In the genomic region with DNA sequence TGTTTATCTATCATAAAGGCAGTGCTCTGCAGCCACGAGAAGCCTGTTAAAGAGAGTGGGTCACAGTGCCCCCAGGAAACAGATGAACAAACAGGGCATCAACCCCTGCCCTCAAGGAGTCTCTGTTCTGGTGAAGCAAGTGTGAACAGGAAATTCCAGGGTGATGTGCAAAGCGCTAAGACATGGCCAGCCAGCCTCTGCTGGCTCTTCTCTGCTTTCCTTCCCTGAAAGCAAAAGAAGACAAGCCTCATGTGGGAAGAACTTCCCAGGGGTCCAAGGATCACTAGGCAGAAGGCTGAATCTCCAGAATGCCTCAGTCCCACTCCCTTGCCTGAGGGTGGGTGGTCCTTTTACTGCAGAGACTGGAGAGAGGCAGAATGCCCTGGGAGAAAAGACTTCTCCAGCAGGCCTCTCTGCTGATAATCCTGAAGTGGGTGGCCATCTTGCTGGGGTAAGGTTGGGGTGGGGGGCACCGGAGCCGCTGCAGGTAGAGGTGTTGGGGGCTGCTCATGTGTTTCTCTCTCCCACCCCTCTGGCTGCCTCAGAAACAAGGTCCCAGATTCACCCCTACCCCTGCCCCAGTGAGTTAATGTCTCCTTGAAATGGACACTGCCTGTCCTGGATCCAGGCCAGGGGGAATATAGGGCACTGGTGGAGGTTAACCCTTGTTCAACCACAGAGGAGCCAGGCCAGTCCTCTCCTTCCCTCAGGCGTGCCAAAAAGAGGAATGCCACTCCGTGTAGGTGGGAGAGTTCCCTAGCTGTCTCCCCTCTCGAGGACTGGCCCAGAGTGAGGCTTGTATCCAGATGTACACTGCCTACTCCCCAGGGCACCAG, we compare ENCODE assay signal across 15 cellular contexts. TPM values are rescaled to one million over a fixed set of nuclear protein-coding genes. Genes with fewer than 3 reads are reported as not detected.
DNase-seq lines count a peak whose midpoint lies in the region; ATAC-seq, FAIRE-seq and TF ChIP-seq lines count a peak whose summit lies in the region.
"Had no signal": no experiment of that assay in that cellular context is flagged by ENCODE, and none has a peak within 500 bp of the region (broad histone marks: within the 10 kb centered on the region; RNA-seq: fewer than 3 reads in every experiment).

No MANE protein-coding gene starts in this region.

- no TSS peak for BruUV-seq in endothelial cell of umbilical vein (replicated peaks; lab: Mats Ljungman, UMichigan)

- H3K36me3 ChIP-seq in endothelial cell of umbilical vein (ENCODE audit: control insufficient read depth in 2 of 2, extremely low read depth in 1 of 2, insufficient read depth in 2 of 2, low read length in 2 of 2) (no peaks in the 10 kb centered on the region), lower lobe of right lung (no peaks in the 10 kb centered on the region)
- H3K36me3 ChIP-seq: left lung, pancreas had no signal

- FAIRE-seq in endothelial cell of umbilical vein (lab: Jason Lieb, UNC) = peak; percentile 87
- FAIRE-seq: pancreas, TTC549 had no signal

- no peaks in the 10 kb centered on the region for H3K27me3 Mint-ChIP-seq in activated naive CD4-positive, alpha-beta T cell treated with anti-CD3 and anti-CD28 coated beads for 36 hours (ENCODE audit: low read depth)

- CTCF ChIA-PET in activated naive CD4-positive, alpha-beta T cell treated with anti-CD3 and anti-CD28 coated beads for 36 hours (lab: Charles Lee) = interaction anchor here (0.6 to 4.8 kb wide), 4 partner anchors 10 to 509 kb away, joined by 3 to 91 read pairs (median 4); no protein-coding TSS in a partner anchor
- CTCF ChIA-PET in RWPE1 (lab: Yijun Ruan, JAX) (interaction anchor here (1.0 to 5.4 kb wide), 5 partner anchors 14 to 225 kb away, joined by 3 to 45 read pairs (median 5); no protein-coding TSS in a partner anchor), endothelial cell of umbilical vein (lab: Charles Lee) (interaction anchor here (4.8 to 9.2 kb wide), 3 partner anchors 16 to 22 kb away, joined by 50 to 152 read pairs (median 120); no protein-coding TSS in a partner anchor)

- H3K9me3 ChIP-seq in endothelial cell of umbilical vein (replicated peaks; ENCODE audit: control insufficient read depth, insufficient read depth, low read length) (no peaks in the 10 kb centered on the region), lower lobe of right lung (no peaks in the 10 kb centered on the region)
- H3K9me3 ChIP-seq: left lung, pancreas had no signal

- no peak for ATAC-seq in stimulated activated effector memory CD8-positive, alpha-beta T cell treated with anti-CD3 and anti-CD28 coated beads, Interleukin-12 subunit alpha, Interleukin-12 subunit beta, amount 100 ng/mL, for 72 hours
- ATAC-seq in lower lobe of right lung (no peak), HG03457 (IDR thresholded peaks at IDR 0.05; ENCODE audit: unreplicated experiment) (no peak)
- ATAC-seq: left lung, pancreas had no signal

- TF ChIP-seq CTCF in RWPE1 (conservative IDR thresholded peaks at IDR 0.05; ENCODE audit: low read depth) = no peak
- no peak for TF ChIP-seq CTCF in endothelial cell of umbilical vein (IDR thresholded peaks at IDR 0.05; ENCODE audit: extremely low read depth in 1 of 2, insufficient read depth in 1 of 2, low read depth in 1 of 2, low read length in 2 of 2)
- TF ChIP-seq CTCF in lower lobe of right lung (IDR thresholded peaks at IDR 0.05) = no peak

- no peak overlapping the region for H3K9ac ChIP-seq in endothelial cell of umbilical vein (replicated peaks; ENCODE audit: extremely low read depth, insufficient read depth, low read length)

- peak overlapping the region; percentile 73 for H3K4me3 Mint-ChIP-seq in activated naive CD4-positive, alpha-beta T cell treated with anti-CD3 and anti-CD28 coated beads for 36 hours
- peak overlapping the region; percentile 80 for H3K4me3 Mint-ChIP-seq in stimulated activated effector memory CD8-positive, alpha-beta T cell treated with anti-CD3 and anti-CD28 coated beads, Interleukin-12 subunit alpha, Interleukin-12 subunit beta, amount 100 ng/mL, for 72 hours

- no peak overlapping the region for H2AFZ ChIP-seq in endothelial cell of umbilical vein (ENCODE audit: low read depth, low read length)

- no peak overlapping the region for H3K4me2 ChIP-seq in endothelial cell of umbilical vein (ENCODE audit: insufficient read depth, low read length)

- peak overlapping the region; percentile 99 for H3K27ac ChIP-seq in RWPE1
- peak overlapping the region; percentile 24 for H3K27ac ChIP-seq in endothelial cell of umbilical vein (ENCODE audit: insufficient read depth, low read depth, low read length)
- H3K27ac ChIP-seq in lower lobe of right lung = no peak overlapping the region
- H3K27ac ChIP-seq: left lung, pancreas had no signal

- peaks cover 34% of the 10 kb centered on the region for H3K4me1 Mint-ChIP-seq in activated naive CD4-positive, alpha-beta T cell treated with anti-CD3 and anti-CD28 coated beads for 36 hours (ENCODE audit: low read depth)
- H3K4me1 Mint-ChIP-seq in stimulated activated effector memory CD8-positive, alpha-beta T cell treated with anti-CD3 and anti-CD28 coated beads, Interleukin-12 subunit alpha, Interleukin-12 subunit beta, amount 100 ng/mL, for 72 hours = peaks cover 42% of the 10 kb centered on the region

- no peaks in the 10 kb centered on the region for H3K9me1 ChIP-seq in endothelial cell of umbilical vein (replicated peaks; ENCODE audit: control insufficient read depth, extremely low read depth, insufficient read depth, low read length)

- no peak for DNase-seq in activated naive CD4-positive, alpha-beta T cell treated with anti-CD3 and anti-CD28 coated beads for 36 hours
- DNase-seq in activated naive CD4-positive, alpha-beta T cell treated with anti-CD3 and anti-CD28 coated beads, Interleukin-2, amount 50 U/mL, for 16 hours = no peak
- DNase-seq in RWPE1 (ENCODE audit: low spot score) (no peak), endothelial cell of umbilical vein (ENCODE audit: low read depth, low spot score) (no peak), T-helper 9 cell (no peak), lower lobe of right lung (no peak)
- no peak for DNase-seq in stimulated activated effector memory CD8-positive, alpha-beta T cell treated with anti-CD3 and anti-CD28 coated beads, Interleukin-12 subunit alpha, Interleukin-12 subunit beta, amount 100 ng/mL, for 72 hours (ENCODE audit: low spot score in 2 of 2)
- DNase-seq: effector memory CD4-positive, alpha-beta T cell; H7; NCI-H1092 treated with DMSO at 0.1 percent for 48 hours; NCI-H446 treated with DMSO at 0.1 percent for 48 hours had no signal

- POLR2A ChIA-PET in RWPE1 (lab: Yijun Ruan, JAX; ENCODE audit: low non-redundant PET) (no interaction called here), endothelial cell of umbilical vein (lab: Charles Lee) (no interaction called here)

- dilution Hi-C loops in endothelial cell of umbilical vein (cut with MboI; ENCODE audit: extremely low pct_ligation_motif_present, low sequenced_read_pairs) = no loop called here

- H3K27ac Mint-ChIP-seq in activated naive CD4-positive, alpha-beta T cell treated with anti-CD3 and anti-CD28 coated beads for 36 hours = no peak overlapping the region
- no peak overlapping the region for H3K27ac Mint-ChIP-seq in stimulated activated effector memory CD8-positive, alpha-beta T cell treated with anti-CD3 and anti-CD28 coated beads, Interleukin-12 subunit alpha, Interleukin-12 subunit beta, amount 100 ng/mL, for 72 hours

- H3K9me3 Mint-ChIP-seq in activated naive CD4-positive, alpha-beta T cell treated with anti-CD3 and anti-CD28 coated beads for 36 hours = no peaks in the 10 kb centered on the region
- no peaks in the 10 kb centered on the region for H3K9me3 Mint-ChIP-seq in stimulated activated effector memory CD8-positive, alpha-beta T cell treated with anti-CD3 and anti-CD28 coated beads, Interleukin-12 subunit alpha, Interleukin-12 subunit beta, amount 100 ng/mL, for 72 hours

- TF ChIP-seq POLR2A in endothelial cell of umbilical vein (IDR thresholded peaks at IDR 0.05; ENCODE audit: low read depth, low read length) = no peak

- H3K27me3 ChIP-seq in endothelial cell of umbilical vein (ENCODE audit: control insufficient read depth in 2 of 2, insufficient read depth in 2 of 2, low read length in 2 of 2) = no peaks in the 10 kb centered on the region
- no peaks in the 10 kb centered on the region for H3K27me3 ChIP-seq in lower lobe of right lung (ENCODE audit: low read depth)
- H3K27me3 ChIP-seq: pancreas had no signal

- peaks cover 10% of the 10 kb centered on the region for H3K79me2 ChIP-seq in endothelial cell of umbilical vein (ENCODE audit: control insufficient read depth, insufficient read depth, low read length)

- H3K4me1 ChIP-seq in endothelial cell of umbilical vein (ENCODE audit: control insufficient read depth, extremely low read depth, insufficient read depth, low read length) (peaks cover 35% of the 10 kb centered on the region), lower lobe of right lung (peaks cover 32% of the 10 kb centered on the region)

- H3K4me3 ChIP-seq in endothelial cell of umbilical vein (replicated peaks in 1 of 3; ENCODE audit: insufficient read depth in 1 of 3, low read depth in 1 of 3, low read length in 3 of 3) (no peak overlapping the region), lower lobe of right lung (no peak overlapping the region)
- H3K4me3 ChIP-seq: left lung, pancreas had no signal

- H4K20me1 ChIP-seq in endothelial cell of umbilical vein (replicated peaks; ENCODE audit: control insufficient read depth, extremely low read depth, insufficient read depth, low read length) = no peaks in the 10 kb centered on the region

- H3K36me3 Mint-ChIP-seq in activated naive CD4-positive, alpha-beta T cell treated with anti-CD3 and anti-CD28 coated beads for 36 hours (ENCODE audit: low read depth) = no peaks in the 10 kb centered on the region
- H3K36me3 Mint-ChIP-seq in stimulated activated effector memory CD8-positive, alpha-beta T cell treated with anti-CD3 and anti-CD28 coated beads, Interleukin-12 subunit alpha, Interleukin-12 subunit beta, amount 100 ng/mL, for 72 hours = no peaks in the 10 kb centered on the region

- intact Hi-C loops in activated naive CD4-positive, alpha-beta T cell treated with anti-CD3 and anti-CD28 coated beads for 36 hours (cut with micrococcal nuclease) = no loop called here
- intact Hi-C loops in endothelial cell of umbilical vein (cut with micrococcal nuclease) = no loop called here
- intact Hi-C loops in lower lobe of right lung (cut with DNase I) = no loop called here

RNA-seq across cellular contexts. Expression of a gene that starts 2.4 kb away (rescaled TPM):
- total RNA-seq in activated naive CD4-positive, alpha-beta T cell treated with anti-CD3 and anti-CD28 coated beads for 36 hours = 10 to 100 TPM; 14.1 to 14.6 TPM
- 21.1 and 22.8 TPM in 2 replicates for total RNA-seq in endothelial cell of umbilical vein
- 23.2 and 26.7 TPM in 2 replicates for polyA plus RNA-seq in endothelial cell of umbilical vein
- 10.5 and 15.8 TPM in 2 replicates for polyA plus RNA-seq in endothelial cell of umbilical vein (2011; cell fraction: cytosol; rRNA removed)
- 92.5 and 94.8 TPM in 2 replicates for polyA plus RNA-seq in endothelial cell of umbilical vein (2011; cell fraction: nucleus; rRNA removed)
- polyA plus RNA-seq in endothelial cell of umbilical vein (2012) = 25.3 and 34.7 TPM in 2 replicates
- polyA minus RNA-seq in endothelial cell of umbilical vein = 15.5 and 20.3 TPM in 2 replicates
- 21.3 TPM for polyA minus RNA-seq in endothelial cell of umbilical vein (2011; cell fraction: cytosol; rRNA and poly(A)+ RNA removed)
- 17.8 and 28.5 TPM in 2 replicates for polyA minus RNA-seq in endothelial cell of umbilical vein (2011; cell fraction: nucleus; rRNA and poly(A)+ RNA removed)
- total RNA-seq in lower lobe of right lung = 6.6 TPM

RNA-seq across cellular contexts. Expression of a gene that starts 5.9 kb away (rescaled TPM):
- total RNA-seq in activated naive CD4-positive, alpha-beta T cell treated with anti-CD3 and anti-CD28 coated beads for 36 hours = 10 to 100 TPM; 35.5 to 37.5 TPM
- total RNA-seq in endothelial cell of umbilical vein (82.0 and 92.5 TPM in 2 replicates), lower lobe of right lung (53.1 TPM)
- 75.5 and 97.5 TPM in 2 replicates for polyA plus RNA-seq in endothelial cell of umbilical vein
- polyA plus RNA-seq in endothelial cell of umbilical vein (2011; cell fraction: cytosol; rRNA removed) = 74.6 and 75.7 TPM in 2 replicates
- polyA plus RNA-seq in endothelial cell of umbilical vein (2011; cell fraction: nucleus; rRNA removed) = 118 and 146 TPM in 2 replicates
- 63.1 and 66.3 TPM in 2 replicates for polyA plus RNA-seq in endothelial cell of umbilical vein (2012)
- polyA minus RNA-seq in endothelial cell of umbilical vein = 63.9 and 96.6 TPM in 2 replicates
- 44.4 TPM for polyA minus RNA-seq in endothelial cell of umbilical vein (2011; cell fraction: cytosol; rRNA and poly(A)+ RNA removed)
- 40.9 and 60.4 TPM in 2 replicates for polyA minus RNA-seq in endothelial cell of umbilical vein (2011; cell fraction: nucleus; rRNA and poly(A)+ RNA removed)

RNA-seq across cellular contexts. Expression of a gene that starts 26.8 kb away (rescaled TPM):
- total RNA-seq in activated naive CD4-positive, alpha-beta T cell treated with anti-CD3 and anti-CD28 coated beads for 36 hours = 10 to 100 TPM; 30.9 to 37.2 TPM
- total RNA-seq in endothelial cell of umbilical vein (33.8 and 41.1 TPM in 2 replicates), lower lobe of right lung (62.7 TPM)
- polyA plus RNA-seq in endothelial cell of umbilical vein = 42.7 and 72.3 TPM in 2 replicates
- 19.3 and 35.8 TPM in 2 replicates for polyA plus RNA-seq in endothelial cell of umbilical vein (2011; cell fraction: cytosol; rRNA removed)
- 93.1 and 99.6 TPM in 2 replicates for polyA plus RNA-seq in endothelial cell of umbilical vein (2011; cell fraction: nucleus; rRNA removed)
- 22.6 and 36.1 TPM in 2 replicates for polyA plus RNA-seq in endothelial cell of umbilical vein (2012)
- 12.9 and 23.4 TPM in 2 replicates for polyA minus RNA-seq in endothelial cell of umbilical vein
- polyA minus RNA-seq in endothelial cell of umbilical vein (2011; cell fraction: cytosol; rRNA and poly(A)+ RNA removed) = 18.9 TPM
- 7.2 and 21.1 TPM in 2 replicates for polyA minus RNA-seq in endothelial cell of umbilical vein (2011; cell fraction: nucleus; rRNA and poly(A)+ RNA removed)

RNA-seq across cellular contexts. Expression of a gene that starts 27.4 kb away (rescaled TPM):
- total RNA-seq in activated naive CD4-positive, alpha-beta T cell treated with anti-CD3 and anti-CD28 coated beads for 36 hours = 10 to 100 TPM; 24.8 to 27.3 TPM
- total RNA-seq in endothelial cell of umbilical vein = 7.8 and 10.7 TPM in 2 replicates
- polyA plus RNA-seq in endothelial cell of umbilical vein = 14.7 and 22.0 TPM in 2 replicates
- polyA plus RNA-seq in endothelial cell of umbilical vein (2011; cell fraction: cytosol; rRNA removed) = 1.5 and 3.2 TPM in 2 replicates
- polyA plus RNA-seq in endothelial cell of umbilical vein (2011; cell fraction: nucleus; rRNA removed) = 151 and 191 TPM in 2 replicates
- 4.1 and 8.8 TPM in 2 replicates for polyA plus RNA-seq in endothelial cell of umbilical vein (2012)
- polyA minus RNA-seq in endothelial cell of umbilical vein = 11.2 and 17.2 TPM in 2 replicates
- polyA minus RNA-seq in endothelial cell of umbilical vein (2011; cell fraction: cytosol; rRNA and poly(A)+ RNA removed) = 0.82 TPM
- polyA minus RNA-seq in endothelial cell of umbilical vein (2011; cell fraction: nucleus; rRNA and poly(A)+ RNA removed) = 14.9 and 17.6 TPM in 2 replicates
- 6.6 TPM for total RNA-seq in lower lobe of right lung

RNA-seq across cellular contexts. Expression of a gene that starts 28.5 kb away (rescaled TPM):
- total RNA-seq in activated naive CD4-positive, alpha-beta T cell treated with anti-CD3 and anti-CD28 coated beads for 36 hours = 1 to 10 TPM; 3.7 to 4.0 TPM
- 5.6 and 5.9 TPM in 2 replicates for total RNA-seq in endothelial cell of umbilical vein
- 3.8 and 4.7 TPM in 2 replicates for polyA plus RNA-seq in endothelial cell of umbilical vein
- 3.7 and 4.2 TPM in 2 replicates for polyA plus RNA-seq in endothelial cell of umbilical vein (2011; cell fraction: cytosol; rRNA removed)
- 3.1 and 3.4 TPM in 2 replicates for polyA plus RNA-seq in endothelial cell of umbilical vein (2011; cell fraction: nucleus; rRNA removed)
- polyA plus RNA-seq in endothelial cell of umbilical vein (2012) = 6.1 TPM in 2 replicates
- polyA minus RNA-seq in endothelial cell of umbilical vein = 5.5 and 8.6 TPM in 2 replicates
- polyA minus RNA-seq in endothelial cell of umbilical vein (2011; cell fraction: cytosol; rRNA and poly(A)+ RNA removed) = 7.7 TPM
- 1.8 and 2.7 TPM in 2 replicates for polyA minus RNA-seq in endothelial cell of umbilical vein (2011; cell fraction: nucleus; rRNA and poly(A)+ RNA removed)
- total RNA-seq in lower lobe of right lung = 14.3 TPM
